ENCODE assay signal across 1 cellular context in the genomic region with DNA sequence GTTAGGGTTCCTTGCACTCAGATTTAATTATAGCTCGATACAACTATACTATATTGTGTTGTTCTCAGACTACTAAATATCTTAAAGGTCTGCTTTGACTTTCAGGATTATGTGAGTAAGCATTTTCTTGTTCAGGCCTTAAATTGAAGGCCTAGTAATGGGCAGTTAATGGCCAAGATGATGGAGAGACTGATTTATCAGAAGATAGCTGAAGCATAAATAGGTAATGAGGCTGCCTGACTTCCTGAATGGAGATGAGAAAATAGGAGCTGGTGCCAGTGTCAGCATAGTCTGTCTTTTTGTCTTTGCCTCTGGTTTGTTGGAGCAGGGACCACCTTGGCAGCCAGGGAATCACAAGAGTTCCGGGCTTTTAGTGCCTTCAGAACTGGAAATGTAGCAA.
TF ChIP-seq lines count a peak whose summit lies in the region.

No MANE protein-coding gene starts in this region.

TF ChIP-seq in SK-N-SH treated with all-trans-retinoic acid at 6 μM for 48 hours, 23 proteins besides CTCF, POLR2A, EP300 and RAD21 (continued from another document):
- TF ChIP-seq TOX (CRISPR knock-in tag; IDR thresholded peaks at IDR 0.05; ENCODE audit: borderline replicate concordance) (no peak), TCF4 (CRISPR knock-in tag; IDR thresholded peaks at IDR 0.05; ENCODE audit: borderline replicate concordance) (peak; percentile 64), BACH2 (CRISPR knock-in tag; IDR thresholded peaks at IDR 0.05; ENCODE audit: borderline replicate concordance) (peak; percentile 90; the same call in 1 of the 2 replicates), PPARA (CRISPR knock-in tag; IDR thresholded peaks at IDR 0.05; ENCODE audit: borderline replicate concordance) (no peak), ZNF8 (CRISPR knock-in tag; IDR thresholded peaks at IDR 0.05) (peak; percentile 32; the same call in 1 of the 2 replicates), ZNF70 (CRISPR knock-in tag; IDR thresholded peaks at IDR 0.05) (peak; percentile 67), ZC3H10 (CRISPR knock-in tag; IDR thresholded peaks at IDR 0.05) (no peak)
TF ChIP-seq in SK-N-SH treated with all-trans-retinoic acid at 6 μM for 48 hours: peak in this region for 12.
